In genomic region chr2:1437537-1437936, GRCh38 we compare ENCODE assay signal across 8 cellular contexts. TPM values are rescaled to one million over a fixed set of nuclear protein-coding genes. Genes with fewer than 3 reads are reported as not detected.
"Had no signal": no experiment of that assay in that cellular context is flagged by ENCODE, and none has a peak within 500 bp of the region (broad histone marks: within the 10 kb centered on the region; RNA-seq: fewer than 3 reads in every experiment).

No MANE protein-coding gene starts in this region.

- DNase-seq: H9, HCEC 1CT, KBM-7 had no signal

- H2AFZ ChIP-seq: GM23338 had no signal

- ATAC-seq: GM23338 had no signal

- H3K4me2 ChIP-seq: GM23338 had no signal

- H3K4me3 ChIP-seq: GM23338 had no signal

- FAIRE-seq: H1, H54, HTR-8/SVneo had no signal

RNA-seq across cellular contexts. Expression of gene TPO, which starts 24.3 kb away (rescaled TPM):
- total RNA-seq: GM23338, H1, H9 had no signal
- polyA plus RNA-seq: H1, IgD-negative memory B cell had no signal
